27 cellular contexts compared by ENCODE assay signal in the genomic region with DNA sequence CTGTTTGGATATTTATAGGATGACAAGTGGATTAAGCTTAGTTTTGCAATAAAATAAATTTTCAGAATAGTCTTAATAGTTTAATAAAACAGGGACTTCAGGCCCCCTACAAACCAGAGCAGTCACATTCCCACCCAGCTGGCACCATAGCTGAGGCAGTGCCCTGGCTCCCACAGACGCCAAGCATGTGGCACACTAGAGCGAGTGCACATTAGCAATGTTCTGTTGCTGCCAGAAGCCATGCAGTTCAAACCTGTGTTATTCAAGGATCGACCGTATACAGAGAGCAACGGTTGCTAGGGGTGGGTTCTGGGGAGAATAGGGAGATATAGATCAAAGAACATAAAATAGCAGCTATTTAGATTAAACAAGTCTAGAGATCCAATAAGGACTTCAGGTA.
"Had no signal": no experiment of that assay in that cellular context is flagged by ENCODE, and none has a peak within 500 bp of the region (broad histone marks: within the 10 kb centered on the region; RNA-seq: fewer than 3 reads in every experiment).

No MANE protein-coding gene starts in this region.

- H3K4me3 ChIP-seq: ascending aorta, gastroesophageal sphincter, hepatocyte, pancreas, prostate gland, skin epidermis, thoracic aorta had no signal

- H2AFZ ChIP-seq: hepatocyte had no signal

- H3K4me1 ChIP-seq: ascending aorta, gastroesophageal sphincter, pancreas, prostate gland had no signal

- H3K27ac Mint-ChIP-seq: activated naive CD4-positive, alpha-beta T cell treated with anti-CD3 and anti-CD28 coated beads for 36 hours; activated naive CD8-positive, alpha-beta T cell treated with anti-CD3 and anti-CD28 coated beads for 36 hours; activated T-helper 1 cell treated with anti-CD3 and anti-CD28 coated beads, Interleukin-12 subunit alpha, Interleukin-12 subunit beta, Interleukin-2, Interleukin-4 antibody, amounts not matched to agents 30 ng/mL and 10 ng/mL and 1 ng/mL, durations not matched to agents 14 hours and 24 hours and 36 hours; effector memory CD8-positive, alpha-beta T cell; nephron; stimulated activated effector memory CD8-positive, alpha-beta T cell treated with anti-CD3 and anti-CD28 coated beads, Interleukin-12 subunit alpha, Interleukin-12 subunit beta, amount 100 ng/mL, for 72 hours; stimulated activated naive CD8-positive, alpha-beta T cell treated with anti-CD3 and anti-CD28 coated beads, Interleukin-15, Interleukin-2, amounts not matched to agents 100 ng/mL and 50 ng/mL, for 24 hours had no signal

- H3K4me3 Mint-ChIP-seq: activated naive CD4-positive, alpha-beta T cell treated with anti-CD3 and anti-CD28 coated beads for 36 hours; activated naive CD8-positive, alpha-beta T cell treated with anti-CD3 and anti-CD28 coated beads for 36 hours; activated T-helper 1 cell treated with anti-CD3 and anti-CD28 coated beads, Interleukin-12 subunit alpha, Interleukin-12 subunit beta, Interleukin-2, Interleukin-4 antibody, amounts not matched to agents 30 ng/mL and 10 ng/mL and 1 ng/mL, durations not matched to agents 14 hours and 24 hours and 36 hours; effector memory CD8-positive, alpha-beta T cell; nephron; stimulated activated effector memory CD8-positive, alpha-beta T cell treated with anti-CD3 and anti-CD28 coated beads, Interleukin-12 subunit alpha, Interleukin-12 subunit beta, amount 100 ng/mL, for 72 hours; stimulated activated naive CD8-positive, alpha-beta T cell treated with anti-CD3 and anti-CD28 coated beads, Interleukin-15, Interleukin-2, amounts not matched to agents 100 ng/mL and 50 ng/mL, for 24 hours had no signal

- ATAC-seq: effector memory CD8-positive, alpha-beta T cell; gastroesophageal sphincter; pancreas; sciatic nerve; stimulated activated effector memory CD8-positive, alpha-beta T cell treated with anti-CD3 and anti-CD28 coated beads, Interleukin-12 subunit alpha, Interleukin-12 subunit beta, amount 100 ng/mL, for 72 hours had no signal

- H3K79me2 ChIP-seq: hepatocyte had no signal

- H3K27me3 ChIP-seq: ascending aorta, brain microvascular endothelial cell, gastroesophageal sphincter, hepatocyte, pancreas had no signal

- H3K36me3 Mint-ChIP-seq: activated naive CD8-positive, alpha-beta T cell treated with anti-CD3 and anti-CD28 coated beads for 36 hours; stimulated activated effector memory CD8-positive, alpha-beta T cell treated with anti-CD3 and anti-CD28 coated beads, Interleukin-12 subunit alpha, Interleukin-12 subunit beta, amount 100 ng/mL, for 72 hours had no signal

- H3K9me3 Mint-ChIP-seq: activated naive CD4-positive, alpha-beta T cell treated with anti-CD3 and anti-CD28 coated beads for 36 hours; activated T-helper 1 cell treated with anti-CD3 and anti-CD28 coated beads, Interleukin-12 subunit alpha, Interleukin-12 subunit beta, Interleukin-2, Interleukin-4 antibody, amounts not matched to agents 30 ng/mL and 10 ng/mL and 1 ng/mL, durations not matched to agents 14 hours and 24 hours and 36 hours; effector memory CD8-positive, alpha-beta T cell; nephron; stimulated activated naive CD8-positive, alpha-beta T cell treated with anti-CD3 and anti-CD28 coated beads, Interleukin-15, Interleukin-2, amounts not matched to agents 100 ng/mL and 50 ng/mL, for 24 hours had no signal

- H3K36me3 ChIP-seq: ascending aorta, brain microvascular endothelial cell, gastroesophageal sphincter, pancreas, prostate gland, thoracic aorta had no signal

- H3K27ac ChIP-seq: ascending aorta, brain microvascular endothelial cell, gastroesophageal sphincter, hepatocyte, pancreas, prostate gland, skin epidermis, thoracic aorta had no signal

- DNase-seq: activated CD4-positive, alpha-beta T cell treated with anti-CD3 and anti-CD28 coated beads for 4 hours; activated CD4-positive, alpha-beta T cell treated with anti-CD3 and anti-CD28 coated beads, Interleukin-2, amount 50 U/mL, for 4 hours; activated effector memory CD4-positive, alpha-beta T cell treated with anti-CD3 and anti-CD28 coated beads, Interleukin-2, amount 50 U/mL, for 16 hours; activated naive CD4-positive, alpha-beta T cell treated with anti-CD3 and anti-CD28 coated beads for 36 hours; activated naive CD8-positive, alpha-beta T cell treated with anti-CD3 and anti-CD28 coated beads for 36 hours; brain microvascular endothelial cell; cortex of kidney; effector memory CD8-positive, alpha-beta T cell; erythroblast; islet precursor cell; mammary epithelial cell; pancreas; retina; stimulated activated CD4-positive, alpha-beta T cell treated with anti-CD3 and anti-CD28 coated beads, Interleukin-12 subunit alpha, Interleukin-12 subunit beta, amount 100 ng/mL, for 4 hours; stimulated activated CD4-positive, alpha-beta T cell treated with anti-CD3 and anti-CD28 coated beads, Interleukin-4, amount 100 ng/mL, for 1 hour; trophoblast cell had no signal

- H3K4me2 ChIP-seq: hepatocyte had no signal

- H3K27me3 Mint-ChIP-seq: activated naive CD8-positive, alpha-beta T cell treated with anti-CD3 and anti-CD28 coated beads for 36 hours; effector memory CD8-positive, alpha-beta T cell; stimulated activated naive CD8-positive, alpha-beta T cell treated with anti-CD3 and anti-CD28 coated beads, Interleukin-15, Interleukin-2, amounts not matched to agents 100 ng/mL and 50 ng/mL, for 24 hours had no signal

- H3K4me1 Mint-ChIP-seq: activated naive CD8-positive, alpha-beta T cell treated with anti-CD3 and anti-CD28 coated beads for 36 hours; stimulated activated effector memory CD8-positive, alpha-beta T cell treated with anti-CD3 and anti-CD28 coated beads, Interleukin-12 subunit alpha, Interleukin-12 subunit beta, amount 100 ng/mL, for 72 hours had no signal

- H3K9me3 ChIP-seq: ascending aorta, gastroesophageal sphincter, pancreas, prostate gland, thoracic aorta had no signal
